Comparison of ENCODE assay signal across 9 cellular contexts in genomic region chr3:155889952-155890351, GRCh38.
"Had no signal": no experiment of that assay in that cellular context is flagged by ENCODE, and none has a peak within 500 bp of the region (broad histone marks: within the 10 kb centered on the region; RNA-seq: fewer than 3 reads in every experiment).

No MANE protein-coding gene starts in this region.

- H3K9me3 Mint-ChIP-seq: activated CD4-positive, alpha-beta memory T cell treated with anti-CD3 and anti-CD28 coated beads for 36 hours had no signal

- H3K27ac Mint-ChIP-seq: activated CD4-positive, alpha-beta memory T cell treated with anti-CD3 and anti-CD28 coated beads for 36 hours had no signal

- H3K27me3 Mint-ChIP-seq: activated CD4-positive, alpha-beta memory T cell treated with anti-CD3 and anti-CD28 coated beads for 36 hours had no signal

- H3K27ac ChIP-seq: colonic mucosa, gastroesophageal sphincter, left ventricle myocardium inferior, skin epidermis, tibial artery had no signal

- DNase-seq: activated CD4-positive, alpha-beta memory T cell treated with anti-CD3 and anti-CD28 coated beads for 36 hours; activated gamma-delta T cell; activated T-cell treated with anti-CD3 and anti-CD28 coated beads, Interleukin-2, amount 50 U/mL, for 48 hours; colonic mucosa; left ventricle myocardium inferior; mesendoderm; tibial artery had no signal

- H3K4me3 Mint-ChIP-seq: activated CD4-positive, alpha-beta memory T cell treated with anti-CD3 and anti-CD28 coated beads for 36 hours had no signal
